In genomic region chr2:135756692-135757091, GRCh38 we compare ENCODE assay signal across 9 cellular contexts.
"Had no signal": no experiment of that assay in that cellular context is flagged by ENCODE, and none has a peak within 500 bp of the region (broad histone marks: within the 10 kb centered on the region; RNA-seq: fewer than 3 reads in every experiment).

No MANE protein-coding gene starts in this region.

- H3K4me2 ChIP-seq: GM23338 had no signal

- FAIRE-seq: H1, H54 had no signal

- H2AFZ ChIP-seq: GM23338 had no signal

- H3K4me3 ChIP-seq: GM23338 had no signal

- H3K27ac ChIP-seq: HL-60 had no signal

- H3K9me3 Mint-ChIP-seq: GM23338 had no signal

- ATAC-seq: GM23338 had no signal

- H3K27ac Mint-ChIP-seq: GM23338, H9, HFFc6 had no signal

- DNase-seq: H9, HCEC 1CT, HFFc6, IMR-90, KG1 had no signal

- H3K4me1 Mint-ChIP-seq: GM23338, H9 had no signal

- H3K4me3 Mint-ChIP-seq: GM23338, H9, HFFc6 had no signal
